In the genomic region with DNA sequence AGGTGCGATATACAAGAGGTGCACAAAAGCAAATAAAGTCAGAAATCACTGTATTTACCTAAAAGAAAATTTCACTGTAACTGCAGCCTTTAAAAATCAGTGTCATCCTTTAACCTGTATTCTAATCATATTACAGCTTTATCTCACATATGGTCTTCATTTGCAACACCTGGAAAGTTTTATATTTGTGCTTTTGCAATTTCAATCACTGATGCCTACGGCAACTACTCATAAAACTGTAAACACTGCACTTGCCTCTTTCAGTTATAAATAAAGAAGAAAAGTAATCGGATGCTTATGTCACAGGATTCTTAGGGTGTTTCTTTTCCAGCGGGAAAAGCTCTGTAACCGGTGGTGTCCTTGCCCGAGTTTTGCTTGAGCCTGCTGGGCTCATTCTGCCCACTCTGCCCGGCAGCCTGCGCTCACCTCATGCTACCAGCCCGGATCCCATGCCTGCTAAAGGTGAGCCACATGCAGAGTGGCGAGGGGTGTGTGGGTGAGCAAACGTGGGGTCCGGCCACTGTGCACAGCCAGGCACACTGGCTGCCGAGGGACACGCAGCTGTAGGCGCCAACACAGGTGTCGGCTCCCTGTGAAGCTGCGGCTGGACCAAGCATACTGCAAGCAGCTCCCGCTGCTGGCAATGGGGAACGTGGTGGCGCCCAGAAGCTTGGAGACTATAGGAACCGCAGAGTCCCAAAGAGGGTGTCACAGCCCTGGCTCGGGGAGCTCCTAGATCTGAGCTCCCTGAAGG, we compare ENCODE assay signal across 23 cellular contexts. TPM values are rescaled to one million over a fixed set of nuclear protein-coding genes. Genes with fewer than 3 reads are reported as not detected.
DNase-seq lines count a peak whose midpoint lies in the region; ATAC-seq and TF ChIP-seq lines count a peak whose summit lies in the region.
"Had no signal": no experiment of that assay in that cellular context is flagged by ENCODE, and none has a peak within 500 bp of the region (broad histone marks: within the 10 kb centered on the region; RNA-seq: fewer than 3 reads in every experiment).

No MANE protein-coding gene starts in this region.

- no peaks in the 10 kb centered on the region for H3K9me3 ChIP-seq in osteoblast (ENCODE audit: low read depth, low read length)
- H3K9me3 ChIP-seq: SJSA1 had no signal

- no peak overlapping the region for H3K4me3 Mint-ChIP-seq in T-helper 2 cell treated with Interferon-gamma antibody and Interleukin-4, amounts not matched to agents 5 μg/mL and 100 μg/mL, for 36 hours

- no peaks in the 10 kb centered on the region for H3K36me3 ChIP-seq in osteoblast (ENCODE audit: insufficient read depth, low read length)
- H3K36me3 ChIP-seq: SJSA1 had no signal

- DNase-seq in left ventricle myocardium superior, result peak; percentile 16
- DNase-seq in cardiac septum (ENCODE audit: low spot score), result no peak
- DNase-seq in osteoblast (ENCODE audit: insufficient read length, low spot score, missing footprints), result peak; percentile 44
- no peak for DNase-seq in T-helper 2 cell treated with Interferon-gamma antibody and Interleukin-4, amounts not matched to agents 5 μg/mL and 100 μg/mL, for 36 hours (ENCODE audit: low spot score)
- no peak for DNase-seq in NCI-H2196 treated with DMSO at 0.1 percent for 48 hours (lab: John Stamatoyannopoulos, UW; ENCODE audit: unreplicated experiment)
- DNase-seq in CD1c-positive myeloid dendritic cell (ENCODE audit: extremely low spot score), result no peak
- DNase-seq: 8988T; AML-193; DMS53; EL; Kasumi-1; NCI-H1417; NCI-H1694 treated with DMSO at 0.1 percent for 48 hours; NCI-H2081 treated with DMSO at 0.1 percent for 48 hours; NCI-H774; NK-92 treated with Interleukin-12 subunit alpha and Interleukin-12 subunit beta, amount 100 ng/mL, for 24 hours; SW 1271 had no signal

- no peaks in the 10 kb centered on the region for H3K9me3 Mint-ChIP-seq in T-helper 2 cell treated with Interferon-gamma antibody and Interleukin-4, amounts not matched to agents 5 μg/mL and 100 μg/mL, for 36 hours

- no peak overlapping the region for H3K27ac Mint-ChIP-seq in T-helper 2 cell treated with Interferon-gamma antibody and Interleukin-4, amounts not matched to agents 5 μg/mL and 100 μg/mL, for 36 hours

- ATAC-seq in left ventricle myocardium superior, result no peak
- ATAC-seq in SK-N-SH treated with all-trans-retinoic acid at 6 μM for 48 hours, result no peak

- intact Hi-C loops in left ventricle myocardium superior (cut with micrococcal nuclease), result no loop called here
- intact Hi-C loops in cardiac septum (cut with DNase I), result no loop called here

- H4K20me1 ChIP-seq in osteoblast (ENCODE audit: insufficient read depth, low read length), result no peaks in the 10 kb centered on the region

- H3K27ac ChIP-seq in osteoblast (ENCODE audit: low read depth, low read length), result no peak overlapping the region
- H3K27ac ChIP-seq: C4-2B, SJSA1 had no signal

- no peaks in the 10 kb centered on the region for H3K36me3 Mint-ChIP-seq in T-helper 2 cell treated with Interferon-gamma antibody and Interleukin-4, amounts not matched to agents 5 μg/mL and 100 μg/mL, for 36 hours (ENCODE audit: low read depth)

- no peaks in the 10 kb centered on the region for H3K27me3 Mint-ChIP-seq in T-helper 2 cell treated with Interferon-gamma antibody and Interleukin-4, amounts not matched to agents 5 μg/mL and 100 μg/mL, for 36 hours (ENCODE audit: low read depth)

- H3K4me3 ChIP-seq in osteoblast (ENCODE audit: insufficient read depth, low read length), result no peak overlapping the region
- H3K4me3 ChIP-seq: SJSA1 had no signal

- no peak for TF ChIP-seq CTCF in osteoblast (IDR thresholded peaks at IDR 0.05; ENCODE audit: extremely low read depth, low read depth, low read length)

- no peak overlapping the region for H2AFZ ChIP-seq in osteoblast (ENCODE audit: low read length)

- no peak overlapping the region for H3K4me2 ChIP-seq in osteoblast (ENCODE audit: insufficient read depth, low read length)

- no peaks in the 10 kb centered on the region for H3K4me1 ChIP-seq in osteoblast (ENCODE audit: insufficient read depth, low read length)
- H3K4me1 ChIP-seq: SJSA1 had no signal

- H3K4me1 Mint-ChIP-seq in T-helper 2 cell treated with Interferon-gamma antibody and Interleukin-4, amounts not matched to agents 5 μg/mL and 100 μg/mL, for 36 hours (ENCODE audit: low read depth), result no peaks in the 10 kb centered on the region

- no peaks in the 10 kb centered on the region for H3K79me2 ChIP-seq in osteoblast (ENCODE audit: insufficient read depth, low read length)

- no peaks in the 10 kb centered on the region for H3K27me3 ChIP-seq in osteoblast (ENCODE audit: insufficient read depth, low read length)
- H3K27me3 ChIP-seq: SJSA1 had no signal

TF ChIP-seq in SK-N-SH treated with all-trans-retinoic acid at 6 μM for 48 hours, 23 proteins besides CTCF, POLR2A, EP300 and RAD21:
- TF ChIP-seq, protein P1, sequence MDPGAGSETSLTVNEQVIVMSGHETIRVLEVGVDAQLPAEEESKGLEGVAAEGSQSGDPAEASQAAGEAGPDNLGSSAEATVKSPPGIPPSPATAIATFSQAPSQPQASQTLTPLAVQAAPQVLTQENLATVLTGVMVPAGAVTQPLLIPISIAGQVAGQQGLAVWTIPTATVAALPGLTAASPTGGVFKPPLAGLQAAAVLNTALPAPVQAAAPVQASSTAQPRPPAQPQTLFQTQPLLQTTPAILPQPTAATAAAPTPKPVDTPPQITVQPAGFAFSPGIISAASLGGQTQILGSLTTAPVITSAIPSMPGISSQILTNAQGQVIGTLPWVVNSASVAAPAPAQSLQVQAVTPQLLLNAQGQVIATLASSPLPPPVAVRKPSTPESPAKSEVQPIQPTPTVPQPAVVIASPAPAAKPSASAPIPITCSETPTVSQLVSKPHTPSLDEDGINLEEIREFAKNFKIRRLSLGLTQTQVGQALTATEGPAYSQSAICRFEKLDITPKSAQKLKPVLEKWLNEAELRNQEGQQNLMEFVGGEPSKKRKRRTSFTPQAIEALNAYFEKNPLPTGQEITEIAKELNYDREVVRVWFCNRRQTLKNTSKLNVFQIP (CRISPR knock-in tag; IDR thresholded peaks at IDR 0.05; ENCODE audit: borderline replicate concordance, low read depth), result no peak
- TF ChIP-seq TCF4 (CRISPR knock-in tag; IDR thresholded peaks at IDR 0.05; ENCODE audit: borderline replicate concordance) (peak; percentile 59), RARB (CRISPR knock-in tag; IDR thresholded peaks at IDR 0.05) (no peak)
- TF ChIP-seq, protein P2, sequence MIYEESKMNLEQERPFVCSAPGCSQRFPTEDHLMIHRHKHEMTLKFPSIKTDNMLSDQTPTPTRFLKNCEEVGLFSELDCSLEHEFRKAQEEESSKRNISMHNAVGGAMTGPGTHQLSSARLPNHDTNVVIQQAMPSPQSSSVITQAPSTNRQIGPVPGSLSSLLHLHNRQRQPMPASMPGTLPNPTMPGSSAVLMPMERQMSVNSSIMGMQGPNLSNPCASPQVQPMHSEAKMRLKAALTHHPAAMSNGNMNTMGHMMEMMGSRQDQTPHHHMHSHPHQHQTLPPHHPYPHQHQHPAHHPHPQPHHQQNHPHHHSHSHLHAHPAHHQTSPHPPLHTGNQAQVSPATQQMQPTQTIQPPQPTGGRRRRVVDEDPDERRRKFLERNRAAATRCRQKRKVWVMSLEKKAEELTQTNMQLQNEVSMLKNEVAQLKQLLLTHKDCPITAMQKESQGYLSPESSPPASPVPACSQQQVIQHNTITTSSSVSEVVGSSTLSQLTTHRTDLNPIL (CRISPR knock-in tag; IDR thresholded peaks at IDR 0.05; ENCODE audit: low read depth), result no peak

RNA-seq across cellular contexts. Expression of a gene that starts 56.3 kb away (rescaled TPM):
- total RNA-seq in left ventricle myocardium superior (not detected), cardiac septum (not detected), osteoblast (1.8 and 3.2 TPM in 2 replicates)
- total RNA-seq: H1, MCF 10A, OCI-LY7, SJSA1 had no signal

Comparison
In these comparisons a context has a peak if more than half of its experiments do, and no peak if none do; other contexts are left out.
1. DNase-seq: peak in left ventricle myocardium superior (single experiment) and osteoblast (single experiment); none in cardiac septum (single experiment), T-helper 2 cell treated with Interferon-gamma antibody and Interleukin-4, amounts not matched to agents 5 μg/mL and 100 μg/mL, for 36 hours (single experiment), NCI-H2196 treated with DMSO at 0.1 percent for 48 hours (single experiment) and CD1c-positive myeloid dendritic cell (single experiment).